1 cellular context compared by ENCODE assay signal in the genomic region with DNA sequence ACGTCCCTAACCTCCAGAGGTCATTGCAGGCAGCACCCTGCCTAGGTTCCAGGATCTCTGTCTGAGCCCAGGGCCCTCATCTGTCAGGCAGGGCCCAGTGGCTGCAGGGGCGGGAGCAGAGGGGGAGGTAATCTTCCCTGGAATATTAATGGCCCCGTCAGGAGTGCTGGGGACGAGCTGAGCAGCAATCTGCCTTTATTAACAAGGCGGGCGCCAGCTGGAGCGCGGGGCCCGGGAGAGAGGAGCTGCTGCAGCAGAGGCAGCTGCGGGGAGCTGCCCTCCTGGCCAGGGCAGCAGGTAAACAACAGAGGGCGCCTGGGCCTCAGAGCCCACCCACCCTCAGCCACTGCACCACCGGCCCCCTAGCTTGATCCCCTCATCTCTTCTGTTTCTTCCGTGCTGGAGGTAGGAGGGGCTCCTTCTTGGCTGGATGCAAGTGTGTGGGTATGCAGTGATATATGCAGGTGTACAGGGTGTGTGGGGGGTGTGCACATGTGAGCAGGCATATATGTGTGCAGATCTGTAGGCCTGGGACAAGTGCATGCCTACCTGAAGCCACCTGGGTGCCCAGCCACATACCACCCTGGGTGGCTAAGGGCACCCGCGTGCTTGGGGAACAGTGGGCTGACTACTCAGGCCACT.
TF ChIP-seq lines count a peak whose summit lies in the region.

No MANE protein-coding gene starts in this region.

TF ChIP-seq in H1, 55 proteins besides CTCF, POLR2A, EP300 and RAD21:
- TF ChIP-seq ZNF274 (IDR thresholded peaks at IDR 0.05; ENCODE audit: borderline replicate concordance, extremely low read depth, low read length) (no peak), TCF12 (IDR thresholded peaks at IDR 0.05; ENCODE audit: low read depth, low read length) (0 out of 2 replicates have a peak, but pooled peaks have one; percentile 0)
TF ChIP-seq in H1: peak in this region for 1.
